22 cellular contexts compared by ENCODE assay signal in the genomic region with DNA sequence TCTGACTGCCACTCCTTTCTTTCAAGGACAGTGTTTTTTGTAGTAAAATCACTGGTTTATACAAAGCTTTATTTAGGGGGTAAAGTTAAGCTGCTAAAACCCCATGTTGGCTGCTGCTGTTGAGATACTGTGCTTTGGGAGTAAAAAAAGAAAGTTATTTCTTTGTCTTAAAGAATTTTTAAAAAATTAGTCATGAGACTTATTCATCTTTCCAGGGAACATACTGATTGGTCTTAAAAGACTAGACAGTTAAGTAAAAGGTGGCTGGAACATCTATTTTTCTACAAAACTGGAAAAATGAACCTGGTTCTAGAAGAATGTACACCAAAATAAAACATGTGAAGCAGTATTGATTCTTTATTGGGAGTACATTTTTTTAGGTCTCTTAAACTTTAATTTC. TPM values are rescaled to one million over a fixed set of nuclear protein-coding genes. Genes with fewer than 3 reads are reported as not detected.
A peak's percentile ranks its signal among the peaks of the same experiment; 100 is the strongest.
DNase-seq lines count a peak whose midpoint lies in the region; ATAC-seq and TF ChIP-seq lines count a peak whose summit lies in the region.
"Had no signal": no experiment of that assay in that cellular context is flagged by ENCODE, and none has a peak within 500 bp of the region (broad histone marks: within the 10 kb centered on the region; RNA-seq: fewer than 3 reads in every experiment).

No MANE protein-coding gene starts in this region.

- H3K27ac ChIP-seq in ACC112 (ENCODE audit: low read depth, low read length) (peak overlapping the region; percentile 4; the same call in 1 of the 2 replicates), GM23248 (peak overlapping the region; percentile 22; the same call in 1 of the 2 replicates)
- H3K27ac ChIP-seq: cardiac muscle cell, gastroesophageal sphincter, left ventricle myocardium inferior, neural progenitor cell, Peyer's patch, psoas muscle, spleen, testis had no signal

- no peak for TF ChIP-seq CTCF in astrocyte of the spinal cord (IDR thresholded peaks at IDR 0.05; ENCODE audit: low read depth, low read length)

- DNase-seq in GM23248 (peak; percentile 57), astrocyte of the spinal cord (ENCODE audit: low read depth, low spot score) (peak; percentile 23), NCI-H1105 treated with DMSO at 0.1 percent for 48 hours (lab: John Stamatoyannopoulos, UW) (no peak)
- DNase-seq: activated CD4-positive, alpha-beta T cell treated with anti-CD3 and anti-CD28 coated beads for 48 hours; activated CD8-positive, alpha-beta memory T cell treated with anti-CD3 and anti-CD28 coated beads, Interleukin-2, amount 50 U/mL, for 48 hours; CD8-positive, alpha-beta memory T cell; dermis blood vessel endothelial cell; GOT3; left ventricle myocardium inferior; MM.1S; mucosa of descending colon; Peyer's patch; psoas muscle; spleen; testis had no signal

- in situ Hi-C loops in GM23248 (cut with MboI) = loop anchor here (25.0 kb wide), 3 partner anchors 286 to 1239 kb away; a partner anchor contains a TSS
- in situ Hi-C loops in astrocyte of the spinal cord (cut with HindIII; ENCODE audit: low sequenced_read_pairs) = no loop called here

- H3K27me3 ChIP-seq in ACC112 (ENCODE audit: insufficient read depth, low read length) = no peaks in the 10 kb centered on the region
- H3K27me3 ChIP-seq in GM23248 (replicated peaks; ENCODE audit: insufficient read depth) = no peaks in the 10 kb centered on the region
- H3K27me3 ChIP-seq: cardiac muscle cell, gastroesophageal sphincter, neural progenitor cell, Peyer's patch, spleen, testis had no signal

- H3K9me3 ChIP-seq in GM23248 (ENCODE audit: low read depth) = no peaks in the 10 kb centered on the region
- H3K9me3 ChIP-seq: gastroesophageal sphincter, left ventricle myocardium inferior, mucosa of descending colon, Peyer's patch, psoas muscle, spleen, testis had no signal

- peaks cover 44% of the 10 kb centered on the region for H3F3A ChIP-seq in GM23248 (ENCODE audit: insufficient read depth)

- no peak for ATAC-seq in HG02642 (IDR thresholded peaks at IDR 0.05; ENCODE audit: poor library complexity, unreplicated experiment)
- no peak for ATAC-seq in HG03439 (IDR thresholded peaks at IDR 0.05; ENCODE audit: unreplicated experiment)
- ATAC-seq: activated naive CD4-positive, alpha-beta T cell treated with anti-CD3 and anti-CD28 coated beads, Interleukin-2, amount 50 U/mL, for 72 hours; gastroesophageal sphincter; mucosa of descending colon; psoas muscle had no signal

- H3K9ac ChIP-seq in GM23248 = no peak overlapping the region
- H3K9ac ChIP-seq: neural progenitor cell had no signal

- H3K4me2 ChIP-seq in GM23248 (ENCODE audit: unreplicated experiment) = peak overlapping the region; percentile 25
- H3K4me2 ChIP-seq: neural progenitor cell had no signal

- H3K4me3 ChIP-seq in ACC112 (ENCODE audit: low read depth, low read length) (no peak overlapping the region), GM23248 (no peak overlapping the region), astrocyte of the spinal cord (ENCODE audit: low read depth, low read length) (no peak overlapping the region)
- H3K4me3 ChIP-seq: cardiac muscle cell, gastroesophageal sphincter, left ventricle myocardium inferior, mucosa of descending colon, neural progenitor cell, Peyer's patch, psoas muscle, spleen, testis had no signal

- H3K4me1 ChIP-seq in ACC112 (ENCODE audit: control insufficient read depth, insufficient read depth, low read length, unreplicated experiment) (peaks cover 26% of the 10 kb centered on the region), GM23248 (ENCODE audit: insufficient read depth) (peaks cover 37% of the 10 kb centered on the region)
- H3K4me1 ChIP-seq: psoas muscle, testis had no signal

- H2AFZ ChIP-seq in ACC112 (ENCODE audit: low read length, unreplicated experiment) (no peak overlapping the region), GM23248 (no peak overlapping the region)
- H2AFZ ChIP-seq: neural progenitor cell had no signal

- H3K79me2 ChIP-seq in ACC112 (ENCODE audit: control insufficient read depth, insufficient read depth, low read length, unreplicated experiment) (no peaks in the 10 kb centered on the region), GM23248 (ENCODE audit: insufficient read depth) (no peaks in the 10 kb centered on the region)

- H3K9me2 ChIP-seq in GM23248 (ENCODE audit: insufficient read depth) = no peaks in the 10 kb centered on the region

- peaks cover 13% of the 10 kb centered on the region for H3K36me3 ChIP-seq in ACC112 (ENCODE audit: insufficient read depth, low read length)
- H3K36me3 ChIP-seq in GM23248 (ENCODE audit: low read depth) = peaks cover 36% of the 10 kb centered on the region

- H4K20me1 ChIP-seq in GM23248 (ENCODE audit: insufficient read depth) = no peaks in the 10 kb centered on the region

RNA-seq across cellular contexts. Expression of a gene that starts 20.6 kb away (rescaled TPM):
- 17.3 and 29.8 TPM in 2 replicates for total RNA-seq in GM23248 (2014; rRNA removed; shearing (Covaris generic))
- polyA plus RNA-seq in GM23248 (2016; fragmentation: Nextera tagmentation; extraction: Ambion mirVana) = 43.7 and 44.4 TPM in 2 replicates

RNA-seq across cellular contexts. Expression of a gene that starts 21.0 kb away (rescaled TPM):
- 64.6 and 65.3 TPM in 2 replicates for total RNA-seq in GM23248 (2014; rRNA removed; shearing (Covaris generic))
- 67.7 and 68.0 TPM in 2 replicates for polyA plus RNA-seq in GM23248 (2016; fragmentation: Nextera tagmentation; extraction: Ambion mirVana)

RNA-seq across cellular contexts. Expression of a gene that starts 26.7 kb away (rescaled TPM):
- 49.9 and 52.7 TPM in 2 replicates for total RNA-seq in GM23248 (2014; rRNA removed; shearing (Covaris generic))
- 166 and 175 TPM in 2 replicates for polyA plus RNA-seq in GM23248 (2016; fragmentation: Nextera tagmentation; extraction: Ambion mirVana)
